Comparison of ENCODE assay signal across 8 cellular contexts in genomic region chr5:76337949-76338589, GRCh38.
DNase-seq lines count a peak whose midpoint lies in the region; ATAC-seq and TF ChIP-seq lines count a peak whose summit lies in the region.

No MANE protein-coding gene starts in this region.

- H3K4me3 ChIP-seq in Panc1 (ENCODE audit: low read depth in 2 of 2, low read length in 2 of 2) = no peak overlapping the region

- H3K27me3 ChIP-seq in Panc1 (ENCODE audit: control insufficient read depth, insufficient read depth, low read length) = peaks cover under 1% of the 10 kb centered on the region

- peaks cover 7% of the 10 kb centered on the region for H3K4me1 ChIP-seq in Panc1 (ENCODE audit: control insufficient read depth, insufficient read depth, low read length)

- BruUV-seq in Panc1 (replicated peaks; lab: Mats Ljungman, UMichigan) = no TSS peak

- peak; percentile 64 for TF ChIP-seq CTCF in Panc1 (IDR thresholded peaks at IDR 0.05)

- in situ Hi-C loops in Panc1 (cut with HindIII; ENCODE audit: low pct_unique_long_range_greater_than_20kb, low sequenced_read_pairs) = no loop called here

- ATAC-seq in Panc1 (peak; percentile 89), GM21737 (IDR thresholded peaks at IDR 0.05; ENCODE audit: unreplicated experiment) (no peak)

- H3K27ac ChIP-seq in Panc1 (ENCODE audit: low read length) = no peak overlapping the region

- no peaks in the 10 kb centered on the region for H3K36me3 ChIP-seq in Panc1 (ENCODE audit: control insufficient read depth, insufficient read depth, low read length)

- POLR2A ChIA-PET in Panc1 (lab: Charles Lee) = no interaction called here

- H3K9me3 ChIP-seq in Panc1 (ENCODE audit: control insufficient read depth, insufficient read depth, low read depth, low read length) = no peaks in the 10 kb centered on the region

- intact Hi-C loops in Panc1 (cut with micrococcal nuclease; ENCODE audit: unreplicated experiment) = loop anchor here (5.0 kb wide), 1 partner anchor 244 kb away; no protein-coding TSS in a partner anchor

- CTCF ChIA-PET in Panc1 (lab: Charles Lee) = interaction anchor here (0.5 kb wide), 1 partner anchor 12 kb away, joined by 4 read pairs; no protein-coding TSS in a partner anchor

- DNase-seq in COLO829 (ENCODE audit: low spot score) (peak; percentile 69), H4 (ENCODE audit: low spot score) (peak; percentile 76), Panc1 (ENCODE audit: low read depth, low spot score) (peak; percentile 36), iPS DF 4.7 (ENCODE audit: extremely low read depth, low spot score) (peak; percentile 96), NCI-H446 (lab: John Stamatoyannopoulos, UW) (no peak)
- DNase-seq in activated naive CD4-positive, alpha-beta T cell treated with anti-CD3 and anti-CD28 coated beads, Interleukin-2, amount 50 U/mL, for 16 hours = peak; percentile 21
- peak; percentile 51 for DNase-seq in stimulated activated CD4-positive, alpha-beta T cell treated with anti-CD3 and anti-CD28 coated beads, Interleukin-4, amount 100 ng/mL, for 24 hours

Comparison
In these comparisons a context has a peak if more than half of its experiments do, and no peak if none do; other contexts are left out.
1. DNase-seq: peak in COLO829 (single experiment), H4 (single experiment), Panc1 (single experiment), activated naive CD4-positive, alpha-beta T cell treated with anti-CD3 and anti-CD28 coated beads, Interleukin-2, amount 50 U/mL, for 16 hours (single experiment), iPS DF 4.7 (single experiment) and stimulated activated CD4-positive, alpha-beta T cell treated with anti-CD3 and anti-CD28 coated beads, Interleukin-4, amount 100 ng/mL, for 24 hours (single experiment); none in NCI-H446 (0 of 2).